ENCODE assay signal across 8 cellular contexts in the genomic region with DNA sequence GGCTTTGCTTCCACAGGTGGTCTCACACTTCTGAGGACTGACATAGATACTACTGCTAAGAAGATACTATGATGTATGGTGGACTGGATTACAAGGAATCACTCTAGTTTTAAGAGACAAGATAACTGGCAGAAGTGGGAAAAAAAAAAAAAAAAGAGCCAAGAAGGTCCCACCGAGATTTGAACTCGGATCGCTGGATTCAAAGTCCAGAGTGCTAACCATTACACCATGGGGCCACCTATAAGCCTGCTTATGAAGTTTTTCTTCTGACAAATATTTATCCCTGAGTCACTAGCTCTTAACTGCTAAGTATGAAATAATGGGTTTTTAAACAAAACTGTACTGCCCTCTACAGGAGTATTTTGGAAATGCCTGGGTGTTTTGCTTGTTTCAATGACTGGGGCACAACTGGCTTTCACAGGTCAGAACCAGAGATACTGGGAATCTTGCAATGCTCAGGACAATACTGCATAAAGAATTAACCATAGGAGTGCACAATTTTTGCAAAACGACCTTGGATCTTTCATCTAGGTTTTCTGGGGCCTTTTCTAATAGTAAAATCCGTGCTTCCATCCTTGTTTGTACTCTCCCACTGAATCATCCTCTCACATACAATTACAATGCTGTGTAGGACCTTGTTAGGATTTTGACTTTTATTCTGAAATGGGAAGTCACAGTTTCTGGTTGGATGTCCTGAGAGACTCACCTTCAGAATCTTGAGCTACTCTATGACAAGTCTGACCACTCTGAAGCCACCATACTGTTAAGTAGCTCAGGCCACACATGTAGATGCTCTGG.
A peak's percentile ranks its signal among the peaks of the same experiment; 100 is the strongest.
DNase-seq lines count a peak whose midpoint lies in the region; ATAC-seq and TF ChIP-seq lines count a peak whose summit lies in the region.

No MANE protein-coding gene starts in this region.

- H3K27me3 ChIP-seq in breast epithelium (no peaks in the 10 kb centered on the region), kidney epithelial cell (ENCODE audit: control insufficient read depth, insufficient read depth, low read length) (no peaks in the 10 kb centered on the region)

- no peaks in the 10 kb centered on the region for H3K36me3 ChIP-seq in breast epithelium
- no peaks in the 10 kb centered on the region for H3K36me3 ChIP-seq in kidney epithelial cell (ENCODE audit: control insufficient read depth, insufficient read depth, low read length)

- H3K4me1 ChIP-seq in breast epithelium = no peaks in the 10 kb centered on the region

- ATAC-seq in HG02763 (IDR thresholded peaks at IDR 0.05; ENCODE audit: unreplicated experiment) = peak; percentile 47

- H3K9me3 ChIP-seq in breast epithelium = no peaks in the 10 kb centered on the region

- TF ChIP-seq POLR2A in breast epithelium (IDR thresholded peaks at IDR 0.05) = no peak

- DNase-seq in SIG-M5 treated with dmso at 0.1 percent for 504 hours (lab: John Stamatoyannopoulos, UW; ENCODE audit: unreplicated experiment) = peak; percentile 85
- no peak for DNase-seq in SIG-M5 (lab: John Stamatoyannopoulos, UW)
- peak; percentile 54 for DNase-seq in NCI-H1436 treated with DMSO at 0.1 percent for 48 hours (lab: John Stamatoyannopoulos, UW)
- DNase-seq in SW 1271 (lab: John Stamatoyannopoulos, UW) = peak; percentile 73 to 94
- no peak for DNase-seq in breast epithelium (ENCODE audit: low spot score in 2 of 2)
- DNase-seq in kidney epithelial cell (ENCODE audit: low read depth) = no peak
- peak; percentile 41 for DNase-seq in stimulated activated CD8-positive, alpha-beta memory T cell treated with anti-CD3 and anti-CD28 coated beads, Interleukin-12 subunit alpha, Interleukin-12 subunit beta, amount 100 ng/mL, for 1 hour (ENCODE audit: low read depth)

- intact Hi-C loops in breast epithelium (cut with DNase I; ENCODE audit: low total_unique reads) = no loop called here

- H3K4me3 ChIP-seq in breast epithelium (no peak overlapping the region), kidney epithelial cell (ENCODE audit: low read depth, low read length) (no peak overlapping the region)

- H3K27ac ChIP-seq in breast epithelium = no peak overlapping the region

- peak; percentile 77 to 88 (median 86) for TF ChIP-seq CTCF in breast epithelium (IDR thresholded peaks at IDR 0.05)
- peak; percentile 67 for TF ChIP-seq CTCF in kidney epithelial cell (IDR thresholded peaks at IDR 0.05; ENCODE audit: insufficient read depth, low read length, poor library complexity, severe bottlenecking)

Comparison
In these comparisons a context has a peak if more than half of its experiments do, and no peak if none do; other contexts are left out.
1. DNase-seq: peak in SIG-M5 treated with dmso at 0.1 percent for 504 hours (single experiment), NCI-H1436 treated with DMSO at 0.1 percent for 48 hours (single experiment), SW 1271 (2 of 2) and stimulated activated CD8-positive, alpha-beta memory T cell treated with anti-CD3 and anti-CD28 coated beads, Interleukin-12 subunit alpha, Interleukin-12 subunit beta, amount 100 ng/mL, for 1 hour (single experiment); none in SIG-M5 (single experiment), breast epithelium (0 of 2) and kidney epithelial cell (single experiment).